7 cellular contexts compared by ENCODE assay signal in the genomic region with DNA sequence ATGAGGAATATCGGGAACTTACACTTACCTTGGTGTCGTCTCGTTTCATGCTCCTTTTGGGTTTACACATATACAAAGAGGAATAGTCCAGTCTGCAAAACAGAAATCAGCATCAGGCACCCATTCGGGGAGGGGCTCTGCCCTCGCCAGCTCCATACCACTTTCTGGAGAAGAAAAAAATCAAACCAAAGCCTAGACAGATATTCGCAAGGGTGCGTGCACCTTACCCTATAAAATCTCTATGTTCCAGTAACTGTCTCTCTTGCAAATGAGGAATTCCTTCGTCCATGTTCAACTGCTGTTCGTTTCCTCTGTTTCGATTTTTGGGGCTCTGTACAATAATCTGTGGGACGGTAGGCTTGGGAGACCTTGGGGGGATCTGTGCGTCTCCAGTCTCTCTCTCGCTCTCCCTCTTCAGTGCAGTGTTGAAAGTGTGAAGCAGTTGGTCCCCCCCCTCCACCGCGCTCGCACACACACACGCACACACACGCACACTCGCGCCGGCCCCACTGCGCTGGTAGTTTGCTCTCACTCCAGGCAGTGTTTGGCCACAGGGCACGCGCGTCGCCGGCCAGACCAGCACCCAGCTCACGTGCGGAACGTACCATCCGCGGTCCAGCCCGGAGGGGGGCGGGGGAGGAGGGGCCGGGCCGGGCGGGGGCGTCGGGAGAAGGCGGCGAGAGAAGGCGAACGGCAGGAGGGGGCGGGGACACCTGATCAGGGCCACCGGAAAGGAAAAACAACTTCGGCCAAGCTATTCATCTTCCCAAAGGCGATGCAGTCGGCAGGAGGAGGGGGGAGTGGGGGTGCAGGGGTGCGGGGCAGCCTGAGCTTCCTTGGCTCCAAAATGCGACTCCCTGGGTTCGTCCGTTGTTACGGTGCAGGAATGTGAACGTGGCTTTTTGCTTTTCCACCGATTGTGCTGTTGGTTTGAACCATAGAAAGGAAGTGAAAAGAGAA. TPM values are rescaled to one million over a fixed set of nuclear protein-coding genes. Genes with fewer than 3 reads are reported as not detected.
DNase-seq lines count a peak whose midpoint lies in the region; ATAC-seq and TF ChIP-seq lines count a peak whose summit lies in the region.

Gene BHLHE41 (minus strand): TSS at position 547 of the 960 bp plus-strand sequence. CDS start 258 bp downstream, at position 289.

- H3K36me3 ChIP-seq in neuron (ENCODE audit: insufficient read depth, low read length) = no peaks in the 10 kb centered on the region

- intact Hi-C loops in Right ventricle myocardium superior (cut with DNase I) = loop anchor here (5.0 to 10.0 kb wide), 3 partner anchors 70 to 270 kb away; partner anchors contain the start of gene SSPN

- ATAC-seq in Right ventricle myocardium superior (ENCODE audit: poor library complexity) (peak; percentile 60), HG03045 (IDR thresholded peaks at IDR 0.05; ENCODE audit: unreplicated experiment) (no peak)

- TF ChIP-seq CTCF in GM10266 (IDR thresholded peaks at IDR 0.05; ENCODE audit: control insufficient read depth, insufficient read depth, low read depth, missing control alignments) (no peak), LNCaP clone FGC (IDR thresholded peaks at IDR 0.05; ENCODE audit: control insufficient read depth, extremely low read depth, insufficient read depth) (no peak)

- H3K27me3 Mint-ChIP-seq in activated naive CD8-positive, alpha-beta T cell = peaks cover 57% of the 10 kb centered on the region

- H3K27me3 ChIP-seq in neuron (ENCODE audit: insufficient read depth, low read length) = peaks cover 57% of the 10 kb centered on the region

- peak within 1 kb of the TSS; percentile 83 for H3K4me3 Mint-ChIP-seq in activated naive CD8-positive, alpha-beta T cell

- peaks cover 31% of the 10 kb centered on the region for H3K4me1 Mint-ChIP-seq in activated naive CD8-positive, alpha-beta T cell (ENCODE audit: low read depth)

- H3K4me3 ChIP-seq in LNCaP clone FGC (ENCODE audit: low read depth, low read length) (peak within 1 kb of the TSS; percentile 57), neuron (ENCODE audit: low read length) (peak within 1 kb of the TSS; percentile 84)

- H3K27ac Mint-ChIP-seq in activated naive CD8-positive, alpha-beta T cell = no peak within 1 kb of the TSS

- peaks cover 27% of the 10 kb centered on the region for H3K4me1 ChIP-seq in neuron (ENCODE audit: insufficient read depth, low read length)

- no peaks in the 10 kb centered on the region for H3K9me3 ChIP-seq in neuron (ENCODE audit: low read length)

- peak; percentile 47 for DNase-seq in GM10266 (ENCODE audit: extremely low spot score)
- no peak for DNase-seq in LNCaP clone FGC (ENCODE audit: low read depth)
- peak; percentile 86 for DNase-seq in Right ventricle myocardium superior
- no peak for DNase-seq in NOMO-1 (lab: John Stamatoyannopoulos, UW; ENCODE audit: unreplicated experiment in 2 of 2)

- no peaks in the 10 kb centered on the region for H3K9me3 Mint-ChIP-seq in activated naive CD8-positive, alpha-beta T cell (ENCODE audit: low read depth)

- H3K36me3 Mint-ChIP-seq in activated naive CD8-positive, alpha-beta T cell = no peaks in the 10 kb centered on the region

- peak within 1 kb of the TSS; percentile 98 for H2AFZ ChIP-seq in neuron (ENCODE audit: low read depth, low read length)

RNA-seq across cellular contexts. Expression of gene BHLHE41, which starts in this region (rescaled TPM):
- 39.1 TPM for total RNA-seq in Right ventricle myocardium superior

Comparison
In these comparisons a context has a peak if more than half of its experiments do, and no peak if none do; other contexts are left out.
1. DNase-seq: peak in GM10266 (single experiment) and Right ventricle myocardium superior (single experiment); none in LNCaP clone FGC (single experiment) and NOMO-1 (0 of 2).